ENCODE assay signal across 23 cellular contexts in genomic region chrX:15598031-15598430, GRCh38. TPM values are rescaled to one million over a fixed set of nuclear protein-coding genes. Genes with fewer than 3 reads are reported as not detected.
"Had no signal": no experiment of that assay in that cellular context is flagged by ENCODE, and none has a peak within 500 bp of the region (broad histone marks: within the 10 kb centered on the region; RNA-seq: fewer than 3 reads in every experiment).

No MANE protein-coding gene starts in this region.

- H3K4me3 ChIP-seq: right lobe of liver, spleen, suprapubic skin, upper lobe of left lung had no signal

- H3K9me3 Mint-ChIP-seq: activated CD4-positive, alpha-beta memory T cell treated with anti-CD3 and anti-CD28 coated beads, Interleukin-2, amount 10 ng/mL, durations not matched to agents 7 days and 5 days; activated T-cell treated with anti-CD3 and anti-CD28 coated beads, Interleukin-2, amount 50 U/mL, for 4 hours; central memory CD8-positive, alpha-beta T cell; effector memory CD8-positive, alpha-beta T cell; memory B cell; natural killer cell treated with Interleukin-12 subunit alpha and Interleukin-12 subunit beta and Interleukin-15 and Interleukin-18, amount 100 ng/mL, for 72 hours; stimulated activated naive CD8-positive, alpha-beta T cell treated with anti-CD3 and anti-CD28 coated beads, Interleukin-15, Interleukin-2, amounts not matched to agents 100 ng/mL and 50 ng/mL, for 24 hours; WTC11 had no signal

- H3K4me1 ChIP-seq: spleen, suprapubic skin, upper lobe of left lung had no signal

- H3K27ac Mint-ChIP-seq: activated CD4-positive, alpha-beta memory T cell treated with anti-CD3 and anti-CD28 coated beads, Interleukin-2, amount 10 ng/mL, durations not matched to agents 7 days and 5 days; effector memory CD8-positive, alpha-beta T cell; memory B cell; natural killer cell treated with Interleukin-12 subunit alpha and Interleukin-12 subunit beta and Interleukin-15 and Interleukin-18, amount 100 ng/mL, for 72 hours; progenitor cell of endocrine pancreas; stimulated activated naive CD8-positive, alpha-beta T cell treated with anti-CD3 and anti-CD28 coated beads, Interleukin-15, Interleukin-2, amounts not matched to agents 100 ng/mL and 50 ng/mL, for 24 hours; WTC11 had no signal

- H3K4me3 Mint-ChIP-seq: activated CD4-positive, alpha-beta memory T cell treated with anti-CD3 and anti-CD28 coated beads, Interleukin-2, amount 10 ng/mL, durations not matched to agents 7 days and 5 days; activated T-cell treated with anti-CD3 and anti-CD28 coated beads, Interleukin-2, amount 50 U/mL, for 4 hours; central memory CD8-positive, alpha-beta T cell; effector memory CD8-positive, alpha-beta T cell; memory B cell; natural killer cell treated with Interleukin-12 subunit alpha and Interleukin-12 subunit beta and Interleukin-15 and Interleukin-18, amount 100 ng/mL, for 72 hours; stimulated activated naive CD8-positive, alpha-beta T cell treated with anti-CD3 and anti-CD28 coated beads, Interleukin-15, Interleukin-2, amounts not matched to agents 100 ng/mL and 50 ng/mL, for 24 hours; WTC11 had no signal

- H3K27ac ChIP-seq: epithelial cell of prostate, right lobe of liver, spleen, suprapubic skin, upper lobe of left lung had no signal

- H3K27me3 Mint-ChIP-seq: activated CD4-positive, alpha-beta memory T cell treated with anti-CD3 and anti-CD28 coated beads, Interleukin-2, amount 10 ng/mL, durations not matched to agents 7 days and 5 days; progenitor cell of endocrine pancreas had no signal

- H3K27me3 ChIP-seq: right lobe of liver, suprapubic skin, upper lobe of left lung had no signal

- H3K36me3 ChIP-seq: right lobe of liver, spleen, suprapubic skin, upper lobe of left lung had no signal

- H3K9me3 ChIP-seq: right lobe of liver, spleen, suprapubic skin, upper lobe of left lung had no signal

- ATAC-seq: activated T-cell treated with anti-CD3 and anti-CD28 coated beads, Interleukin-2, amount 50 U/mL, for 4 hours; effector memory CD8-positive, alpha-beta T cell; left lobe of liver; natural killer cell treated with Interleukin-12 subunit alpha and Interleukin-12 subunit beta and Interleukin-15 and Interleukin-18, amount 100 ng/mL, for 72 hours; right lobe of liver; WTC11 had no signal

- DNase-seq: activated CD4-positive, alpha-beta memory T cell treated with anti-CD3 and anti-CD28 coated beads, Interleukin-2, amount 10 ng/mL, durations not matched to agents 7 days and 5 days; activated CD4-positive, alpha-beta T cell treated with anti-CD3 and anti-CD28 coated beads for 4 hours; activated effector memory CD4-positive, alpha-beta T cell treated with Interleukin-2 at 50 U/mL for 16 hours; activated naive CD4-positive, alpha-beta T cell treated with anti-CD3 and anti-CD28 coated beads, Interleukin-2, amount 50 U/mL, for 16 hours; activated T-cell treated with anti-CD3 and anti-CD28 coated beads, Interleukin-2, amount 50 U/mL, for 4 hours; cortex of kidney; effector memory CD8-positive, alpha-beta T cell; head of caudate nucleus; right lobe of liver; spleen; SW 1271; upper lobe of left lung had no signal

- H3K36me3 Mint-ChIP-seq: memory B cell; natural killer cell treated with Interleukin-12 subunit alpha and Interleukin-12 subunit beta and Interleukin-15 and Interleukin-18, amount 100 ng/mL, for 72 hours; WTC11 had no signal

- H3K4me1 Mint-ChIP-seq: activated CD4-positive, alpha-beta memory T cell treated with anti-CD3 and anti-CD28 coated beads, Interleukin-2, amount 10 ng/mL, durations not matched to agents 7 days and 5 days; central memory CD8-positive, alpha-beta T cell; memory B cell; WTC11 had no signal

RNA-seq across cellular contexts. Expression of gene ACE2, which starts 2.7 kb away (rescaled TPM):
- total RNA-seq: activated CD4-positive, alpha-beta memory T cell treated with anti-CD3 and anti-CD28 coated beads, Interleukin-2, amount 10 ng/mL, durations not matched to agents 7 days and 5 days; fibroblast of lung; natural killer cell treated with Interleukin-12 subunit alpha and Interleukin-12 subunit beta and Interleukin-15 and Interleukin-18, amount 100 ng/mL, for 72 hours; spleen; T-helper 2 cell treated with Interferon-gamma antibody and Interleukin-4, amounts not matched to agents 100 ng/mL and 5 ng/mL, for 36 hours; WTC11 had no signal
- polyA plus RNA-seq: fibroblast of lung had no signal
